Comparison of ENCODE assay signal across 32 cellular contexts in genomic region chr5:111733571-111733970, GRCh38. TPM values are rescaled to one million over a fixed set of nuclear protein-coding genes. Genes with fewer than 3 reads are reported as not detected.
A peak's percentile ranks its signal among the peaks of the same experiment; 100 is the strongest.
DNase-seq lines count a peak whose midpoint lies in the region; ATAC-seq, FAIRE-seq and TF ChIP-seq lines count a peak whose summit lies in the region.
"Had no signal": no experiment of that assay in that cellular context is flagged by ENCODE, and none has a peak within 500 bp of the region (broad histone marks: within the 10 kb centered on the region; RNA-seq: fewer than 3 reads in every experiment).

No MANE protein-coding gene starts in this region.

- H3K4me3 Mint-ChIP-seq in astrocyte (ENCODE audit: unreplicated experiment) (no peak overlapping the region), nephron (no peak overlapping the region)
- H3K4me3 Mint-ChIP-seq: activated naive CD4-positive, alpha-beta T cell treated with anti-CD3 and anti-CD28 coated beads, Interleukin-2, amount 50 U/mL, for 24 hours; CD14-positive monocyte; HFFc6; memory B cell; T-helper 2 cell treated with Interferon-gamma antibody and Interleukin-4, amounts not matched to agents 5 μg/mL and 100 μg/mL, for 36 hours had no signal

- H3K4me3 ChIP-seq in heart right ventricle (no peak overlapping the region), right cardiac atrium (ENCODE audit: low read length) (no peak overlapping the region), astrocyte (ENCODE audit: insufficient read depth, low read depth, low read length) (no peak overlapping the region), tibial artery (no peak overlapping the region)
- H3K4me3 ChIP-seq: breast epithelium, skin epidermis had no signal

- H3K36me3 Mint-ChIP-seq in astrocyte (ENCODE audit: low read depth, unreplicated experiment) = peaks cover 32% of the 10 kb centered on the region
- H3K36me3 Mint-ChIP-seq in nephron (ENCODE audit: low read depth) = peaks cover 92% of the 10 kb centered on the region
- H3K36me3 Mint-ChIP-seq: activated naive CD4-positive, alpha-beta T cell treated with anti-CD3 and anti-CD28 coated beads, Interleukin-2, amount 50 U/mL, for 24 hours; memory B cell had no signal

- FAIRE-seq in astrocyte (lab: Jason Lieb, UNC) = no peak
- FAIRE-seq: urothelium cell line had no signal

- no peaks in the 10 kb centered on the region for H3K9me3 ChIP-seq in heart right ventricle
- no peaks in the 10 kb centered on the region for H3K9me3 ChIP-seq in right cardiac atrium (ENCODE audit: control insufficient read depth, low read length)
- H3K9me3 ChIP-seq in astrocyte (ENCODE audit: insufficient read depth, low read depth, low read length) = no peaks in the 10 kb centered on the region
- no peaks in the 10 kb centered on the region for H3K9me3 ChIP-seq in tibial artery
- H3K9me3 ChIP-seq: breast epithelium, Caco-2 had no signal

- 59 to 63% methylated on average over 7 of the region's 7 CpGs for WGBS in heart right ventricle, 2 donors
- 45% methylated on average over 7 of the region's 7 CpGs for WGBS in right cardiac atrium

- H3K27ac Mint-ChIP-seq in astrocyte (ENCODE audit: unreplicated experiment) = no peak overlapping the region
- H3K27ac Mint-ChIP-seq in nephron = peak overlapping the region; percentile 63 to 95 (median 91)
- H3K27ac Mint-ChIP-seq: activated naive CD4-positive, alpha-beta T cell treated with anti-CD3 and anti-CD28 coated beads, Interleukin-2, amount 50 U/mL, for 24 hours; memory B cell; T-helper 2 cell treated with Interferon-gamma antibody and Interleukin-4, amounts not matched to agents 5 μg/mL and 100 μg/mL, for 36 hours had no signal

- H3K27ac ChIP-seq in heart right ventricle (peak overlapping the region in 6 of 10 donors; percentile 1 to 61 (median 30)), right cardiac atrium (ENCODE audit: low read length) (no peak overlapping the region), astrocyte (ENCODE audit: low read depth, low read length) (peak overlapping the region; percentile 81), tibial artery (peak overlapping the region; percentile 58 to 64)
- H3K27ac ChIP-seq: breast epithelium, skin epidermis had no signal

- H3K4me1 Mint-ChIP-seq in astrocyte (ENCODE audit: low read depth, unreplicated experiment) = peaks cover 44% of the 10 kb centered on the region
- H3K4me1 Mint-ChIP-seq in nephron = peaks cover 62% of the 10 kb centered on the region
- H3K4me1 Mint-ChIP-seq: CD14-positive monocyte, memory B cell had no signal

- no peak overlapping the region for H3K4me2 ChIP-seq in astrocyte (ENCODE audit: low read length)

- H3K9me3 Mint-ChIP-seq in astrocyte (ENCODE audit: unreplicated experiment) (no peaks in the 10 kb centered on the region), nephron (no peaks in the 10 kb centered on the region)
- H3K9me3 Mint-ChIP-seq: activated naive CD4-positive, alpha-beta T cell treated with anti-CD3 and anti-CD28 coated beads, Interleukin-2, amount 50 U/mL, for 24 hours; activated T-helper 2 cell treated with anti-CD3 and anti-CD28 coated beads, Interferon-gamma antibody, Interleukin-2, Interleukin-4, amounts not matched to agents 10 μg/mL and 5 μg/mL and 100 μg/mL, durations not matched to agents 14 hours and 24 hours and 36 hours; HFFc6; memory B cell; T-helper 2 cell treated with Interferon-gamma antibody and Interleukin-4, amounts not matched to agents 5 μg/mL and 100 μg/mL, for 36 hours had no signal

- H2AFZ ChIP-seq in astrocyte (ENCODE audit: low read depth, low read length) = no peak overlapping the region

- H3K4me1 ChIP-seq in heart right ventricle (peaks cover 0 to 58% (median 38%) of the 10 kb centered on the region in 9 donors), right cardiac atrium (ENCODE audit: control insufficient read depth, insufficient read depth, low read length) (peaks cover 6% of the 10 kb centered on the region), astrocyte (ENCODE audit: insufficient read depth, low read length) (peaks cover 39% of the 10 kb centered on the region), tibial artery (peaks cover 0 to 57% (median 23%) of the 10 kb centered on the region in 4 donors)
- H3K4me1 ChIP-seq: breast epithelium, Caco-2 had no signal

- ATAC-seq in heart right ventricle = peak in 1 of 8 donors; percentile 25
- no peak for ATAC-seq in right cardiac atrium
- no peak for ATAC-seq in HG03457 (IDR thresholded peaks at IDR 0.05; ENCODE audit: unreplicated experiment)
- ATAC-seq in HG03108 (IDR thresholded peaks at IDR 0.05; ENCODE audit: unreplicated experiment) = no peak
- no peak for ATAC-seq in GM19455 (IDR thresholded peaks at IDR 0.05; ENCODE audit: unreplicated experiment)
- ATAC-seq: PC-3 had no signal

- H3K27me3 Mint-ChIP-seq in astrocyte (ENCODE audit: low read depth, unreplicated experiment) (no peaks in the 10 kb centered on the region), nephron (ENCODE audit: low read depth) (no peaks in the 10 kb centered on the region)
- H3K27me3 Mint-ChIP-seq: activated naive CD4-positive, alpha-beta T cell treated with anti-CD3 and anti-CD28 coated beads, Interleukin-2, amount 50 U/mL, for 24 hours; memory B cell; progenitor cell of endocrine pancreas had no signal

- TF ChIP-seq CTCF in heart right ventricle (IDR thresholded peaks at IDR 0.05) (no peak), astrocyte (IDR thresholded peaks at IDR 0.05; ENCODE audit: insufficient read depth, low read depth, low read length) (no peak), nephron (IDR thresholded peaks at IDR 0.05; ENCODE audit: unreplicated experiment in 3 of 3) (no peak), tibial artery (IDR thresholded peaks at IDR 0.05) (no peak)

- no peaks in the 10 kb centered on the region for H4K20me1 ChIP-seq in astrocyte (ENCODE audit: insufficient read depth, low read length)

- intact Hi-C loops in heart right ventricle (cut with DNase I) (loop anchor here in 1 of 10 donors (5.0 kb wide), 1 partner anchor 249 kb away; no protein-coding TSS in a partner anchor), right cardiac atrium (cut with DNase I) (no loop called here), tibial artery (cut with DNase I; ENCODE audit: low total_unique reads) (loop anchor here (10.0 kb wide), 1 partner anchor 69 kb away; no protein-coding TSS in a partner anchor)

- H3K79me2 ChIP-seq in astrocyte (ENCODE audit: insufficient read depth, low read length) = peaks cover 61% of the 10 kb centered on the region

- H3K27me3 ChIP-seq in heart right ventricle = no peaks in the 10 kb centered on the region
- no peaks in the 10 kb centered on the region for H3K27me3 ChIP-seq in right cardiac atrium (ENCODE audit: control insufficient read depth, insufficient read depth)
- H3K27me3 ChIP-seq in astrocyte (ENCODE audit: insufficient read depth, low read length) = no peaks in the 10 kb centered on the region
- no peaks in the 10 kb centered on the region for H3K27me3 ChIP-seq in tibial artery
- H3K27me3 ChIP-seq: breast epithelium had no signal

- H3K36me3 ChIP-seq in heart right ventricle (peaks cover 0 to 63% (median 19%) of the 10 kb centered on the region in 9 donors), astrocyte (ENCODE audit: insufficient read depth, low read length) (peaks cover 44% of the 10 kb centered on the region), tibial artery (peaks cover 0 to 9% (median 4%) of the 10 kb centered on the region in 3 donors)
- H3K36me3 ChIP-seq: breast epithelium had no signal

- H3K9ac ChIP-seq in astrocyte (ENCODE audit: low read length) = no peak overlapping the region

- DNase-seq in heart right ventricle = no peak
- no peak for DNase-seq in right cardiac atrium
- no peak for DNase-seq in astrocyte (ENCODE audit: low read depth)
- no peak for DNase-seq in tibial artery
- DNase-seq: activated CD8-positive, alpha-beta memory T cell treated with anti-CD3 and anti-CD28 coated beads for 24 hours; activated T-cell treated with anti-CD3 and anti-CD28 coated beads for 4 hours; amygdala; Caco-2; DMS79 treated with DMSO at 0.1 percent for 48 hours; effector CD4-positive, alpha-beta T cell; NCI-H1092 treated with DMSO at 0.1 percent for 48 hours; NCI-H1930; NCI-H2171 treated with DMSO at 0.1 percent for 48 hours; NCI-H510A; NK-92 treated with Interleukin-12 subunit alpha and Interleukin-12 subunit beta, amount 100 ng/mL, for 24 hours; PC-3; Right ventricle myocardium superior; stimulated activated naive CD4-positive, alpha-beta T cell had no signal

RNA-seq across cellular contexts. Expression of gene NREP, which starts 23.4 kb away (rescaled TPM):
- total RNA-seq in heart right ventricle (10 to 100 TPM; 10.4 to 72.3 (median 47.3) TPM), right cardiac atrium (10 to 100 TPM; 14.9 to 35.8 (median 32.4) TPM), astrocyte (185 and 188 TPM in 2 replicates)
- polyA plus RNA-seq in heart right ventricle (10 to 100 TPM; 19.5 to 21.1 TPM), right cardiac atrium (26.3 TPM)
